ENCODE assay signal across 1 cellular context in genomic region chr2:181395871-181396574, GRCh38.
TF ChIP-seq lines count a peak whose summit lies in the region.

No MANE protein-coding gene starts in this region.

TF ChIP-seq in GM23338, 12 proteins besides CTCF, POLR2A, EP300 and RAD21 (continued from another document):
- TF ChIP-seq, protein P1, sequence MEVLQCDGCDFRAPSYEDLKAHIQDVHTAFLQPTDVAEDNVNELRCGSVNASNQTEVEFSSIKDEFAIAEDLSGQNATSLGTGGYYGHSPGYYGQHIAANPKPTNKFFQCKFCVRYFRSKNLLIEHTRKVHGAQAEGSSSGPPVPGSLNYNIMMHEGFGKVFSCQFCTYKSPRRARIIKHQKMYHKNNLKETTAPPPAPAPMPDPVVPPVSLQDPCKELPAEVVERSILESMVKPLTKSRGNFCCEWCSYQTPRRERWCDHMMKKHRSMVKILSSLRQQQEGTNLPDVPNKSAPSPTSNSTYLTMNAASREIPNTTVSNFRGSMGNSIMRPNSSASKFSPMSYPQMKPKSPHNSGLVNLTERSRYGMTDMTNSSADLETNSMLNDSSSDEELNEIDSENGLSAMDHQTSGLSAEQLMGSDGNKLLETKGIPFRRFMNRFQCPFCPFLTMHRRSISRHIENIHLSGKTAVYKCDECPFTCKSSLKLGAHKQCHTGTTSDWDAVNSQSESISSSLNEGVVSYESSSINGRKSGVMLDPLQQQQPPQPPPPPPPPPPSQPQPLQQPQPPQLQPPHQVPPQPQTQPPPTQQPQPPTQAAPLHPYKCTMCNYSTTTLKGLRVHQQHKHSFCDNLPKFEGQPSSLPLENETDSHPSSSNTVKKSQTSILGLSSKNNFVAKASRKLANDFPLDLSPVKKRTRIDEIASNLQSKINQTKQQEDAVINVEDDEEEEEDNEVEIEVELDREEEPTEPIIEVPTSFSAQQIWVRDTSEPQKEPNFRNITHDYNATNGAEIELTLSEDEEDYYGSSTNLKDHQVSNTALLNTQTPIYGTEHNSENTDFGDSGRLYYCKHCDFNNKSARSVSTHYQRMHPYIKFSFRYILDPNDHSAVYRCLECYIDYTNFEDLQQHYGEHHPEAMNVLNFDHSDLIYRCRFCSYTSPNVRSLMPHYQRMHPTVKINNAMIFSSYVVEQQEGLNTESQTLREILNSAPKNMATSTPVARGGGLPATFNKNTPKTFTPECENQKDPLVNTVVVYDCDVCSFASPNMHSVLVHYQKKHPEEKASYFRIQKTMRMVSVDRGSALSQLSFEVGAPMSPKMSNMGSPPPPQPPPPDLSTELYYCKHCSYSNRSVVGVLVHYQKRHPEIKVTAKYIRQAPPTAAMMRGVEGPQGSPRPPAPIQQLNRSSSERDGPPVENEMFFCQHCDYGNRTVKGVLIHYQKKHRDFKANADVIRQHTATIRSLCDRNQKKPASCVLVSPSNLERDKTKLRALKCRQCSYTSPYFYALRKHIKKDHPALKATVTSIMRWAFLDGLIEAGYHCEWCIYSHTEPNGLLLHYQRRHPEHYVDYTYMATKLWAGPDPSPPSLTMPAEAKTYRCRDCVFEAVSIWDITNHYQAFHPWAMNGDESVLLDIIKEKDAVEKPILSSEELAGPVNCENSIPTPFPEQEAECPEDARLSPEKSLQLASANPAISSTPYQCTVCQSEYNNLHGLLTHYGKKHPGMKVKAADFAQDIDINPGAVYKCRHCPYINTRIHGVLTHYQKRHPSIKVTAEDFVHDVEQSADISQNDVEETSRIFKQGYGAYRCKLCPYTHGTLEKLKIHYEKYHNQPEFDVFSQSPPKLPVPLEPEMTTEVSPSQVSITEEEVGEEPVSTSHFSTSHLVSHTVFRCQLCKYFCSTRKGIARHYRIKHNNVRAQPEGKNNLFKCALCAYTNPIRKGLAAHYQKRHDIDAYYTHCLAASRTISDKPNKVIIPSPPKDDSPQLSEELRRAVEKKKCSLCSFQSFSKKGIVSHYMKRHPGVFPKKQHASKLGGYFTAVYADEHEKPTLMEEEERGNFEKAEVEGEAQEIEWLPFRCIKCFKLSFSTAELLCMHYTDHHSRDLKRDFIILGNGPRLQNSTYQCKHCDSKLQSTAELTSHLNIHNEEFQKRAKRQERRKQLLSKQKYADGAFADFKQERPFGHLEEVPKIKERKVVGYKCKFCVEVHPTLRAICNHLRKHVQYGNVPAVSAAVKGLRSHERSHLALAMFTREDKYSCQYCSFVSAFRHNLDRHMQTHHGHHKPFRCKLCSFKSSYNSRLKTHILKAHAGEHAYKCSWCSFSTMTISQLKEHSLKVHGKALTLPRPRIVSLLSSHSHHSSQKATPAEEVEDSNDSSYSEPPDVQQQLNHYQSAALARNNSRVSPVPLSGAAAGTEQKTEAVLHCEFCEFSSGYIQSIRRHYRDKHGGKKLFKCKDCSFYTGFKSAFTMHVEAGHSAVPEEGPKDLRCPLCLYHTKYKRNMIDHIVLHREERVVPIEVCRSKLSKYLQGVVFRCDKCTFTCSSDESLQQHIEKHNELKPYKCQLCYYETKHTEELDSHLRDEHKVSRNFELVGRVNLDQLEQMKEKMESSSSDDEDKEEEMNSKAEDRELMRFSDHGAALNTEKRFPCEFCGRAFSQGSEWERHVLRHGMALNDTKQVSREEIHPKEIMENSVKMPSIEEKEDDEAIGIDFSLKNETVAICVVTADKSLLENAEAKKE (CRISPR knock-in tag; IDR thresholded peaks at IDR 0.05), result no peak
